ENCODE assay signal across 16 cellular contexts in genomic region chr5:143476601-143477211, GRCh38.
DNase-seq lines count a peak whose midpoint lies in the region; FAIRE-seq and TF ChIP-seq lines count a peak whose summit lies in the region.
"Had no signal": no experiment of that assay in that cellular context is flagged by ENCODE, and none has a peak within 500 bp of the region (broad histone marks: within the 10 kb centered on the region; RNA-seq: fewer than 3 reads in every experiment).

No MANE protein-coding gene starts in this region.

- no peaks in the 10 kb centered on the region for H3K9me3 ChIP-seq in OCI-LY7 (ENCODE audit: low read length)
- no peaks in the 10 kb centered on the region for H3K9me3 ChIP-seq in neuronal stem cell (replicated peaks in 1 of 2; ENCODE audit: control insufficient read depth in 2 of 2, insufficient read depth in 1 of 2, low read depth in 1 of 2, low read length in 2 of 2)

- no peak overlapping the region for H2BK120ac ChIP-seq in neuronal stem cell (ENCODE audit: low read depth, low read length)

- no peak overlapping the region for H3K23ac ChIP-seq in neuronal stem cell (ENCODE audit: low read depth, low read length, poor library complexity)

- no peak overlapping the region for H3K9ac ChIP-seq in neuronal stem cell (ENCODE audit: low read depth, low read length, poor library complexity)
- H3K9ac ChIP-seq: BLaER1 treated with 17β-estradiol and CSF1 and Interleukin-3, amounts not matched to agents 10 nM and 100 nM had no signal

- CTCF ChIA-PET in OCI-LY7 (lab: Charles Lee; ENCODE audit: unreplicated experiment) = no interaction called here

- H4K20me1 ChIP-seq in OCI-LY7 (ENCODE audit: insufficient read depth, low read length) = no peaks in the 10 kb centered on the region
- H4K20me1 ChIP-seq: BLaER1 treated with 17β-estradiol and CSF1 and Interleukin-3, amounts not matched to agents 10 nM and 100 nM had no signal

- no peaks in the 10 kb centered on the region for H3K27me3 ChIP-seq in neuronal stem cell (ENCODE audit: control insufficient read depth in 3 of 3, insufficient read depth in 3 of 3, low read depth in 1 of 3, low read length in 3 of 3)
- H3K27me3 ChIP-seq: BLaER1 treated with 17β-estradiol and CSF1 and Interleukin-3, amounts not matched to agents 10 nM and 100 nM had no signal

- intact Hi-C loops in OCI-LY7 (cut with micrococcal nuclease; ENCODE audit: unreplicated experiment) = no loop called here

- no TSS peak for BruUV-seq in OCI-LY7 (replicated peaks; lab: Mats Ljungman, UMichigan)

- H3K79me2 ChIP-seq in OCI-LY7 (ENCODE audit: insufficient read depth, low read depth, low read length) = no peaks in the 10 kb centered on the region

- no peak overlapping the region for H2BK12ac ChIP-seq in neuronal stem cell (ENCODE audit: low read length)

- H3K4me3 ChIP-seq in OCI-LY7 (ENCODE audit: low read depth, low read length, poor library complexity, severe bottlenecking) (no peak overlapping the region), neuronal stem cell (ENCODE audit: low read length in 2 of 2) (no peak overlapping the region)
- H3K4me3 ChIP-seq: BLaER1 treated with 17β-estradiol and CSF1 and Interleukin-3, amounts not matched to agents 10 nM and 100 nM had no signal

- TF ChIP-seq POLR2A in GM12892 (IDR thresholded peaks at IDR 0.05; ENCODE audit: low read depth, low read length) = no peak

- H4K91ac ChIP-seq in neuronal stem cell (ENCODE audit: low read depth, low read length, poor library complexity) = no peak overlapping the region

- no peak overlapping the region for H2BK15ac ChIP-seq in neuronal stem cell (ENCODE audit: low read length)

- no peak overlapping the region for H2BK5ac ChIP-seq in neuronal stem cell (ENCODE audit: low read length)

- peak overlapping the region; percentile 44; the same call in 1 of the 2 replicates for H2AFZ ChIP-seq in OCI-LY7 (ENCODE audit: low read length)
- no peak overlapping the region for H2AFZ ChIP-seq in neuronal stem cell (ENCODE audit: low read length)

- H3K9me2 ChIP-seq in OCI-LY7 (ENCODE audit: insufficient read depth, low read length) = no peaks in the 10 kb centered on the region

- H3K14ac ChIP-seq in neuronal stem cell (ENCODE audit: low read length) = no peak overlapping the region

- TF ChIP-seq CTCF in OCI-LY7 (conservative IDR thresholded peaks at IDR 0.05; ENCODE audit: low read length) (no peak), GM20000 (IDR thresholded peaks at IDR 0.05; ENCODE audit: extremely low read depth, missing control alignments) (no peak)

- FAIRE-seq in GM12892 (lab: Jason Lieb, UNC) = peak; percentile 42

- H3K4ac ChIP-seq in neuronal stem cell (ENCODE audit: low read length) = no peak overlapping the region

- no peaks in the 10 kb centered on the region for H3K4me1 ChIP-seq in OCI-LY7 (ENCODE audit: insufficient read depth, low read length, poor library complexity, severe bottlenecking)
- H3K4me1 ChIP-seq in neuronal stem cell (ENCODE audit: control insufficient read depth in 2 of 2, insufficient read depth in 1 of 2, low read depth in 1 of 2, low read length in 2 of 2) = no peaks in the 10 kb centered on the region

- no peaks in the 10 kb centered on the region for H3K36me3 ChIP-seq in OCI-LY7 (ENCODE audit: insufficient read depth, low read length)
- no peaks in the 10 kb centered on the region for H3K36me3 ChIP-seq in neuronal stem cell (replicated peaks in 1 of 2; ENCODE audit: control insufficient read depth in 2 of 2, insufficient read depth in 2 of 2, low read length in 2 of 2)
- H3K36me3 ChIP-seq: BLaER1 treated with 17β-estradiol and CSF1 and Interleukin-3, amounts not matched to agents 10 nM and 100 nM had no signal

- no peak overlapping the region for H3K27ac ChIP-seq in OCI-LY7 (ENCODE audit: low read depth, low read length, poor library complexity, severe bottlenecking)
- H3K27ac ChIP-seq in neuronal stem cell (replicated peaks; ENCODE audit: low read length) = no peak overlapping the region
- H3K27ac ChIP-seq: 22Rv1; BLaER1 treated with 17β-estradiol and CSF1 and Interleukin-3, amounts not matched to agents 10 nM and 100 nM had no signal

- POLR2A ChIA-PET in OCI-LY7 (lab: Charles Lee) = no interaction called here

- H3K4me2 ChIP-seq in OCI-LY7 (ENCODE audit: low read length) (no peak overlapping the region), neuronal stem cell (ENCODE audit: insufficient read depth, low read length, poor library complexity, severe bottlenecking) (no peak overlapping the region)
- H3K4me2 ChIP-seq: BLaER1 treated with 17β-estradiol and CSF1 and Interleukin-3, amounts not matched to agents 10 nM and 100 nM had no signal

- no CpG with 5 or more reads among the region's 1 CpG for WGBS in neuronal stem cell (ENCODE audit: extremely low coverage in 2 of 2, insufficient read length in 2 of 2, insufficient replicate concordance in 1 of 2), 2 donors

- peak overlapping the region; percentile 35 for H3K18ac ChIP-seq in neuronal stem cell (ENCODE audit: low read length)

- H4K8ac ChIP-seq in neuronal stem cell (ENCODE audit: low read depth, low read length) = no peak overlapping the region

- DNase-seq in DMS 273 (lab: John Stamatoyannopoulos, UW; ENCODE audit: unreplicated experiment) = peak; percentile 33
- no peak for DNase-seq in DMS 273 treated with DMSO at 0.1 percent for 48 hours (lab: John Stamatoyannopoulos, UW)
- no peak for DNase-seq in GM12892 (ENCODE audit: insufficient read length)
- no peak for DNase-seq in OCI-LY7 (ENCODE audit: low spot score)
- DNase-seq in neuronal stem cell (ENCODE audit: low spot score) = no peak
- DNase-seq in GM20000 (ENCODE audit: low spot score) = no peak
- DNase-seq in DMS153 treated with DMSO at 0.1 percent for 48 hours (lab: John Stamatoyannopoulos, UW; ENCODE audit: unreplicated experiment) = no peak
- DNase-seq: Calu3; CD8-positive, alpha-beta T cell; DMS79; GDM1; GOT3; H7; KG1 had no signal

- H3K79me1 ChIP-seq in neuronal stem cell (ENCODE audit: low read depth, low read length) = no peaks in the 10 kb centered on the region

- no peak overlapping the region for H2AK5ac ChIP-seq in neuronal stem cell (ENCODE audit: low read depth, low read length)
